Comparison of ENCODE assay signal across 9 cellular contexts in the genomic region with DNA sequence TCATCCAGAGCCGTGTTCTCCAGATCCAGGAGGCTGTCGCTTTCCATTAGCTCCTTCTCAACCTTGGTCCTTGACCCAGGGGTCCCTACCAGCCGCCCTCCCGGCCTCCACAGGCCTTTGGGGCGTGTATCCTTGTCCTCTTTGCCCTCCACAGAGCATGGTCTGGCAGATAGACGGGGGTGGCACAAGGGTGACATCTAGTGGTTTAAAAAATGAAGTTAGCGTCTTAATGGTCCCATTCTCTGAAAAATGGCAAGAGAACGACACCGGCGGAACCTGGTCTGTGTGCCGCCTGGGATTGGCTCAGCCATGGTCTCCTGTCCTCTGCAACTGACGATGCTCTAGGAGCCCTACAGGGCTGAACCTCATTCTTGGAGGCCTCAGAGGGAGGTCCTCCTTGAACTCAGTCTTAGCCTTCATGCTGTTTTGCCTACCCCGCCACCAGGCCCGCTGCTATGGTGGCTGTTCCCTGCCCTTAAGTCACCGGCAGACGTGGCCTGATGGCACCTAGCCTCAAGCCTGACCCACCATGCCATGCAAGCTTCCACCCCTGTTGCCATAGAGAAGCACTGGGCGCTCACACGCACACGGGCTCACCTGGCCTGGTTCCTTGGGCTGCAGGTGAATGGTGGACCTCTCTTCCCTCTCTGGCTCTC.
DNase-seq lines count a peak whose midpoint lies in the region; ATAC-seq and TF ChIP-seq lines count a peak whose summit lies in the region.
"Had no signal": no experiment of that assay in that cellular context is flagged by ENCODE, and none has a peak within 500 bp of the region (broad histone marks: within the 10 kb centered on the region; RNA-seq: fewer than 3 reads in every experiment).

No MANE protein-coding gene starts in this region.

- peak; percentile 56 for TF ChIP-seq CTCF in AG04450 (IDR thresholded peaks at IDR 0.05; ENCODE audit: low read depth, low read length)
- TF ChIP-seq CTCF in GM12873 (IDR thresholded peaks at IDR 0.05; ENCODE audit: insufficient read depth, low read depth, low read length, missing control alignments): peak; percentile 77
- peak; percentile 69 for TF ChIP-seq CTCF in WERI-Rb-1 (IDR thresholded peaks at IDR 0.05; ENCODE audit: low read depth, low read length)

- H3K27me3 ChIP-seq in AG04450 (ENCODE audit: control insufficient read depth, insufficient read depth, low read length) (no peaks in the 10 kb centered on the region), WERI-Rb-1 (ENCODE audit: insufficient read depth, low read depth, severe bottlenecking) (peaks cover 6% of the 10 kb centered on the region)

- no peak overlapping the region for H3K4me3 ChIP-seq in AG04450 (ENCODE audit: low read depth, low read length)
- H3K4me3 ChIP-seq in WERI-Rb-1 (ENCODE audit: low read depth, low read length): no peak overlapping the region
- H3K4me3 ChIP-seq: thoracic aorta had no signal

- DNase-seq in AG04450 (ENCODE audit: low read depth, low spot score) (no peak), NCI-H146 treated with DMSO at 0.1 percent for 48 hours (lab: John Stamatoyannopoulos, UW; ENCODE audit: unreplicated experiment) (peak; percentile 56), WERI-Rb-1 (peak; percentile 46), left cardiac atrium (peak; percentile 26), dedifferentiated amniotic fluid mesenchymal stem cell (ENCODE audit: extremely low spot score) (no peak)
- DNase-seq in stimulated activated CD8-positive, alpha-beta memory T cell treated with anti-CD3 and anti-CD28 coated beads, Interleukin-2, amount 100 ng/mL, for 48 hours (ENCODE audit: low read depth in 2 of 2): peak; percentile 3
- no peak for DNase-seq in activated CD8-positive, alpha-beta memory T cell treated with anti-CD3 and anti-CD28 coated beads for 24 hours

- CTCF ChIA-PET in AG04450 (lab: Charles Lee): interaction anchor here (0.5 to 2.3 kb wide), 8 partner anchors 10 to 1217 kb away, joined by 3 to 10 read pairs (median 3); no protein-coding TSS in a partner anchor

- H3K36me3 ChIP-seq in WERI-Rb-1: no peaks in the 10 kb centered on the region
- H3K36me3 ChIP-seq: thoracic aorta had no signal

- H3K27ac ChIP-seq in AG04450 (ENCODE audit: low read depth, low read length) (no peak overlapping the region), WERI-Rb-1 (no peak overlapping the region)
- H3K27ac ChIP-seq: thoracic aorta had no signal

- H3K9me3 ChIP-seq in AG04450 (ENCODE audit: control insufficient read depth, insufficient read depth, low read length) (no peaks in the 10 kb centered on the region), WERI-Rb-1 (ENCODE audit: severe bottlenecking) (no peaks in the 10 kb centered on the region)
- H3K9me3 ChIP-seq: thoracic aorta had no signal

- POLR2A ChIA-PET in AG04450 (lab: Yijun Ruan, JAX): no interaction called here

- peak; percentile 53 to 75 for ATAC-seq in left cardiac atrium

- intact Hi-C loops in left cardiac atrium (cut with DNase I): no loop called here

Comparison
In these comparisons a context has a peak if more than half of its experiments do, and no peak if none do; other contexts are left out.
1. DNase-seq: peak in NCI-H146 treated with DMSO at 0.1 percent for 48 hours (single experiment), WERI-Rb-1 (single experiment), left cardiac atrium (single experiment) and stimulated activated CD8-positive, alpha-beta memory T cell treated with anti-CD3 and anti-CD28 coated beads, Interleukin-2, amount 100 ng/mL, for 48 hours (2 of 2); none in AG04450 (single experiment), activated CD8-positive, alpha-beta memory T cell treated with anti-CD3 and anti-CD28 coated beads for 24 hours (single experiment) and dedifferentiated amniotic fluid mesenchymal stem cell (single experiment).
2. Peak in every context shown above with its lines, with median percentiles within 50 percentile points of each other: CTCF ChIP-seq.